In the genomic region with DNA sequence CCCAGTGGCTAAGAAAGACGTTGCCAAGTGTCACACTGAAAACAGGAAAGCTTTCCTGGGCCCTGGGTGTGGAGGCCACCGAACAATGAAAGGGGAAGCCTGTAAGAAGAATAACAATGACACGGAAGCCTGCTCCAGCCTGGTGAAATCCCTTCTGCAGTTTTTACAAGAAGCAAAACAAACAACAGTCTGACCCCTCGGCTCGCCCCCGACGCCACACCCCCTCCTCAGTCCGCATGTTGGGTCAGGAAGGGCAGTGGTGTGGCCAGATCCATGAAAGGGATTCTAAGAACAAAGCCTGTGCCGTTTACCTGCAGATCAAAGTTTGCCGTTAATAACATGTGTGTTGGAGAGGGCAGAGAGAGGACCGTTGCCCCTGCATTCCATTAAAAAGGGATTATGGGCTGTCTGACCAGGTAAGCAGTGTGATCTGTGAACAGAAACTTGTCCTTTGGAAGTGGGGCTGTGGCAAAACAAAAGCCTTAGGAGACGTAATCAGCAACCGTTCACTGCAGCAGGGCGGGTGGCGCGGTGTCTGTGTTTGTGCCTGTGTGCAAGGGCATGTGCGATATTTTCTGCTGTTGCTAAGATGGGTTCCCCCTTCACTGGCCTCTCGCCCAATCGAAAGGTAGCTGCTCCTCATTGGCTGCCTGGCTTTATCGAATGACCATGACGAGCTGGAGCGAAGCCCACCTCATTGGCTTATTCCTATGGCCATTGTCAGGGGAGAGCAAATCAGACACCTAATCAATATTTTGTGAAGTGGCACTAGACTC, we compare ENCODE assay signal across 12 cellular contexts.
DNase-seq lines count a peak whose midpoint lies in the region; ATAC-seq and TF ChIP-seq lines count a peak whose summit lies in the region.
"Had no signal": no experiment of that assay in that cellular context is flagged by ENCODE, and none has a peak within 500 bp of the region (broad histone marks: within the 10 kb centered on the region; RNA-seq: fewer than 3 reads in every experiment).

No MANE protein-coding gene starts in this region.

- H3K9me3 ChIP-seq in NT2/D1 (ENCODE audit: insufficient read depth, low read length), result no peaks in the 10 kb centered on the region
- H3K9me3 ChIP-seq in neuron (ENCODE audit: low read length), result no peaks in the 10 kb centered on the region
- H3K9me3 ChIP-seq in naive thymus-derived CD4-positive, alpha-beta T cell (ENCODE audit: control insufficient read depth in 2 of 3, low read length in 3 of 3), result no peaks in the 10 kb centered on the region
- H3K9me3 ChIP-seq: neutrophil, tibial artery had no signal

- TF ChIP-seq CTCF in CD14-positive monocyte (IDR thresholded peaks at IDR 0.05), result no peak

- CTCF ChIA-PET in naive thymus-derived CD4-positive, alpha-beta T cell (lab: Charles Lee), result no interaction called here

- no peak overlapping the region for H2AFZ ChIP-seq in neuron (ENCODE audit: low read depth, low read length)

- no peak for DNase-seq in CD14-positive monocyte (ENCODE audit: low spot score)
- DNase-seq in NT2/D1 (ENCODE audit: low read depth, low spot score), result peak; percentile 72
- peak in 38 of 42 donors; percentile 13 to 77 (median 57) for DNase-seq in head of caudate nucleus
- no peak for DNase-seq in DMS79 treated with DMSO at 0.1 percent for 48 hours (lab: John Stamatoyannopoulos, UW)
- DNase-seq in naive thymus-derived CD4-positive, alpha-beta T cell, result no peak
- DNase-seq: activated CD4-positive, CD25-positive, alpha-beta regulatory T cell; NCI-H146; tibial artery had no signal

- H3K4me3 ChIP-seq in NT2/D1 (ENCODE audit: insufficient read length, low read depth) (peak overlapping the region; percentile 15), neuron (ENCODE audit: low read length) (peak overlapping the region; percentile 8)
- no peak overlapping the region for H3K4me3 ChIP-seq in naive thymus-derived CD4-positive, alpha-beta T cell (ENCODE audit: low read length)
- H3K4me3 ChIP-seq: tibial artery had no signal

- no peaks in the 10 kb centered on the region for H3K9me3 Mint-ChIP-seq in CD14-positive monocyte
- H3K9me3 Mint-ChIP-seq in naive thymus-derived CD4-positive, alpha-beta T cell, result peaks cover 0 to 2% (median 0%) of the 10 kb centered on the region in 11 donors

- H3K27ac Mint-ChIP-seq in CD14-positive monocyte, result peak overlapping the region in 3 of 7 donors; percentile 17 to 64 (median 36)
- no peak overlapping the region for H3K27ac Mint-ChIP-seq in naive thymus-derived CD4-positive, alpha-beta T cell

- no peaks in the 10 kb centered on the region for H3K27me3 ChIP-seq in NT2/D1 (ENCODE audit: insufficient read depth, insufficient read length)
- H3K27me3 ChIP-seq in neuron (ENCODE audit: insufficient read depth, low read length), result no peaks in the 10 kb centered on the region
- H3K27me3 ChIP-seq in naive thymus-derived CD4-positive, alpha-beta T cell (ENCODE audit: control insufficient read depth in 2 of 2, insufficient read depth in 2 of 2, low read length in 2 of 2), result no peaks in the 10 kb centered on the region
- H3K27me3 ChIP-seq: neutrophil, tibial artery had no signal

- H3K27me3 Mint-ChIP-seq in CD14-positive monocyte (ENCODE audit: low read depth in 3 of 3), result peaks cover 0 to 2% (median 1%) of the 10 kb centered on the region in 3 donors
- peaks cover 3 to 15% (median 12%) of the 10 kb centered on the region in 5 donors for H3K27me3 Mint-ChIP-seq in naive thymus-derived CD4-positive, alpha-beta T cell

- no peaks in the 10 kb centered on the region for H3K36me3 ChIP-seq in NT2/D1 (ENCODE audit: insufficient read depth, insufficient read length, low read length)
- no peaks in the 10 kb centered on the region for H3K36me3 ChIP-seq in neuron (ENCODE audit: insufficient read depth, low read length)
- H3K36me3 ChIP-seq in naive thymus-derived CD4-positive, alpha-beta T cell (ENCODE audit: control insufficient read depth in 2 of 3, insufficient read depth in 3 of 3, low read length in 3 of 3), result no peaks in the 10 kb centered on the region
- H3K36me3 ChIP-seq: neutrophil, tibial artery had no signal

- intact Hi-C loops in CD14-positive monocyte (cut with micrococcal nuclease), result no loop called here
- intact Hi-C loops in head of caudate nucleus (cut with DNase I), result loop anchor here (5.0 kb wide), 1 partner anchor 63 kb away; no protein-coding TSS in a partner anchor
- intact Hi-C loops in naive thymus-derived CD4-positive, alpha-beta T cell (cut with micrococcal nuclease), result no loop called here

- H3K9ac ChIP-seq in NT2/D1 (ENCODE audit: insufficient read length, low read depth), result no peak overlapping the region

- POLR2A ChIA-PET in naive thymus-derived CD4-positive, alpha-beta T cell (lab: Charles Lee), result no interaction called here

- no peak overlapping the region for H3K27ac ChIP-seq in naive thymus-derived CD4-positive, alpha-beta T cell (ENCODE audit: low read depth, low read length)
- H3K27ac ChIP-seq: neutrophil, tibial artery had no signal

- peak overlapping the region; percentile 4 to 75 for H3K4me3 Mint-ChIP-seq in CD14-positive monocyte
- H3K4me3 Mint-ChIP-seq in naive thymus-derived CD4-positive, alpha-beta T cell, result no peak overlapping the region

- no peaks in the 10 kb centered on the region for H3K36me3 Mint-ChIP-seq in CD14-positive monocyte
- no peaks in the 10 kb centered on the region for H3K36me3 Mint-ChIP-seq in naive thymus-derived CD4-positive, alpha-beta T cell

- peaks cover 6% of the 10 kb centered on the region for H3K4me1 Mint-ChIP-seq in CD14-positive monocyte
- H3K4me1 Mint-ChIP-seq in naive thymus-derived CD4-positive, alpha-beta T cell, result no peaks in the 10 kb centered on the region

- ATAC-seq in naive thymus-derived CD4-positive, alpha-beta T cell, result no peak
- ATAC-seq in GM19035 (IDR thresholded peaks at IDR 0.05; ENCODE audit: unreplicated experiment) (no peak), GM21447 (IDR thresholded peaks at IDR 0.05; ENCODE audit: unreplicated experiment) (no peak)

- H3K4me1 ChIP-seq in NT2/D1 (ENCODE audit: insufficient read depth, insufficient read length), result peaks cover 3% of the 10 kb centered on the region
- H3K4me1 ChIP-seq in neuron (ENCODE audit: insufficient read depth, low read length), result peaks cover 26% of the 10 kb centered on the region
- no peaks in the 10 kb centered on the region for H3K4me1 ChIP-seq in naive thymus-derived CD4-positive, alpha-beta T cell (ENCODE audit: control insufficient read depth in 2 of 2, insufficient read depth in 2 of 2, low read length in 2 of 2)

Comparison
In these comparisons a context has a peak if more than half of its experiments do, and no peak if none do; other contexts are left out.
1. DNase-seq: peak in NT2/D1 (single experiment) and head of caudate nucleus (38 of 42); none in CD14-positive monocyte (single experiment), DMS79 treated with DMSO at 0.1 percent for 48 hours (single experiment) and naive thymus-derived CD4-positive, alpha-beta T cell (0 of 9).
2. H3K4me3 Mint-ChIP-seq: peak in CD14-positive monocyte (2 of 2); none in naive thymus-derived CD4-positive, alpha-beta T cell (0 of 10).